1 cellular context compared by ENCODE assay signal in the genomic region with DNA sequence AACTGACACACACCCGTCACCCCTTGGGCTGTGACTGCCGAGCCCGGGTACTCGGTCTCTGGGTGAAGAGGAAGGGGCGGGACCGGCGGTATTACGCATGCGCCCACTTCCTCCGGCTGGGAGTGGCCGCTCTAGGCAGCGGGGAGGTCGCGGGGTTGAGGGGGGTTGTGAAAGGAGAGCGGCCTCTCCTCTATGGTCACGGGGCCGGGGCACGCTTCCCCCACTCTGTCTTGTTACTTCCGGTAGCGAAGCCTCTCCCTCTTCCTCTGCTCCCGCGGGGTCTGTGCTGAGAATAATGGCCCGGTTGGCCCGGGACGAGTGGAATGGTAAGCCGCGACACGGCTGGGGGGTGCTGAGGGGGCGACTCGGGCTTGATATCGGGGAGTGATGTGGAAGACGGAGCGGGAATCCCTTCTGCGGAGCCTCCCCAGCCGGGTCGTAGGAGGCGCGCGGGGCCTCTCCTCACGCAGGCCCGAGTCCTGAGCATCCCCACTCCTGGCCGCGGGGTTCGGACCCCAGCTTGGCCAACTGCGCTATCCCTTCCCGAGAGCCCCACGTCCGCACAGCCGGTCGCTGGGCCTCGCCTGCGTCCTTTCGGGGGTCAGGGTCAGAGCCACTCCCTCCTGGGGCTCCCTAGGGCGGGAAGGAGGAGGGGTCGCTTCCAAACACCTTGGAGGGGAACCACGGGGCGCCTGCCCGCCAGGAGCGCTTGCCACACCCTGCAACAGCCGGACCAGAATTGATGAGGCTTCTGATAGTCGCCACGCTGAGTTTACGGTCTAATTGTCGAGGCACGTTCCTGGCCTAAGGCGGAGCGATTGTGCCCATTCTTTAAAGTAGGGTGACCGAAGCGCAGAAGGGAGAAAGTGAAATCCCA.
TF ChIP-seq lines count a peak whose summit lies in the region.

A gene with protein sequence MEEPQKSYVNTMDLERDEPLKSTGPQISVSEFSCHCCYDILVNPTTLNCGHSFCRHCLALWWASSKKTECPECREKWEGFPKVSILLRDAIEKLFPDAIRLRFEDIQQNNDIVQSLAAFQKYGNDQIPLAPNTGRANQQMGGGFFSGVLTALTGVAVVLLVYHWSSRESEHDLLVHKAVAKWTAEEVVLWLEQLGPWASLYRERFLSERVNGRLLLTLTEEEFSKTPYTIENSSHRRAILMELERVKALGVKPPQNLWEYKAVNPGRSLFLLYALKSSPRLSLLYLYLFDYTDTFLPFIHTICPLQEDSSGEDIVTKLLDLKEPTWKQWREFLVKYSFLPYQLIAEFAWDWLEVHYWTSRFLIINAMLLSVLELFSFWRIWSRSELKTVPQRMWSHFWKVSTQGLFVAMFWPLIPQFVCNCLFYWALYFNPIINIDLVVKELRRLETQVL (plus strand): TSS at position 259 of the 877 bp plus-strand sequence. CDS start 11,396 bp downstream, outside the sequence.

TF ChIP-seq in K562, 482 proteins besides CTCF, POLR2A, EP300 and RAD21 (continued from another document and continues in another):
- TF ChIP-seq, protein P1, sequence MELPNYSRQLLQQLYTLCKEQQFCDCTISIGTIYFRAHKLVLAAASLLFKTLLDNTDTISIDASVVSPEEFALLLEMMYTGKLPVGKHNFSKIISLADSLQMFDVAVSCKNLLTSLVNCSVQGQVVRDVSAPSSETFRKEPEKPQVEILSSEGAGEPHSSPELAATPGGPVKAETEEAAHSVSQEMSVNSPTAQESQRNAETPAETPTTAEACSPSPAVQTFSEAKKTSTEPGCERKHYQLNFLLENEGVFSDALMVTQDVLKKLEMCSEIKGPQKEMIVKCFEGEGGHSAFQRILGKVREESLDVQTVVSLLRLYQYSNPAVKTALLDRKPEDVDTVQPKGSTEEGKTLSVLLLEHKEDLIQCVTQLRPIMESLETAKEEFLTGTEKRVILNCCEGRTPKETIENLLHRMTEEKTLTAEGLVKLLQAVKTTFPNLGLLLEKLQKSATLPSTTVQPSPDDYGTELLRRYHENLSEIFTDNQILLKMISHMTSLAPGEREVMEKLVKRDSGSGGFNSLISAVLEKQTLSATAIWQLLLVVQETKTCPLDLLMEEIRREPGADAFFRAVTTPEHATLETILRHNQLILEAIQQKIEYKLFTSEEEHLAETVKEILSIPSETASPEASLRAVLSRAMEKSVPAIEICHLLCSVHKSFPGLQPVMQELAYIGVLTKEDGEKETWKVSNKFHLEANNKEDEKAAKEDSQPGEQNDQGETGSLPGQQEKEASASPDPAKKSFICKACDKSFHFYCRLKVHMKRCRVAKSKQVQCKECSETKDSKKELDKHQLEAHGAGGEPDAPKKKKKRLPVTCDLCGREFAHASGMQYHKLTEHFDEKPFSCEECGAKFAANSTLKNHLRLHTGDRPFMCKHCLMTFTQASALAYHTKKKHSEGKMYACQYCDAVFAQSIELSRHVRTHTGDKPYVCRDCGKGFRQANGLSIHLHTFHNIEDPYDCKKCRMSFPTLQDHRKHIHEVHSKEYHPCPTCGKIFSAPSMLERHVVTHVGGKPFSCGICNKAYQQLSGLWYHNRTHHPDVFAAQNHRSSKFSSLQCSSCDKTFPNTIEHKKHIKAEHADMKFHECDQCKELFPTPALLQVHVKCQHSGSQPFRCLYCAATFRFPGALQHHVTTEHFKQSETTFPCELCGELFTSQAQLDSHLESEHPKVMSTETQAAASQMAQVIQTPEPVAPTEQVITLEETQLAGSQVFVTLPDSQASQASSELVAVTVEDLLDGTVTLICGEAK (IDR thresholded peaks at IDR 0.05): peak; percentile 89
- TF ChIP-seq, protein P1 (CRISPR knock-in tag; IDR thresholded peaks at IDR 0.05): no peak
- TF ChIP-seq NFIC (IDR thresholded peaks at IDR 0.05) (peak; percentile 51; the same call in 1 of the 2 replicates), C11orf30 (IDR thresholded peaks at IDR 0.05; ENCODE audit: low read depth) (peak; percentile 57), HDAC1 (IDR thresholded peaks at IDR 0.05) (peak in 1 of 2 experiments; percentile 82; a peak in 2 of 4 replicates), BHLHE40 (IDR thresholded peaks at IDR 0.05; ENCODE audit: low read length) (peak; percentile 75), JUN (IDR thresholded peaks at IDR 0.05; ENCODE audit: borderline replicate concordance, low read depth, low read length) (0 out of 2 replicates have a peak, but pooled peaks have one; percentile 9), JUN (CRISPR knock-in tag; IDR thresholded peaks at IDR 0.05; ENCODE audit: borderline replicate concordance) (no peak), HMGN3 (IDR thresholded peaks at IDR 0.05; ENCODE audit: borderline replicate concordance, extremely low read depth, insufficient read length, low read depth, low read length) (peak; percentile 44), ATF1 (CRISPR knock-in tag; IDR thresholded peaks at IDR 0.05) (no peak), ATF1 (tag; IDR thresholded peaks at IDR 0.05) (0 out of 2 replicates have a peak, but pooled peaks have one; percentile 50), POLR2G (IDR thresholded peaks at IDR 0.05; ENCODE audit: low read depth, low read length) (peak; percentile 97), SPI1 (IDR thresholded peaks at IDR 0.05; ENCODE audit: borderline replicate concordance, low read depth, low read length) (peak; percentile 68; the same call in 1 of the 2 replicates), SIN3A (IDR thresholded peaks at IDR 0.05; ENCODE audit: borderline replicate concordance in 2 of 2, control insufficient read depth in 1 of 2, low read depth in 2 of 2, low read length in 2 of 2) (peak; percentile 11 to 54; a peak in 2 of 4 replicates), LCOR (CRISPR knock-in tag; IDR thresholded peaks at IDR 0.05) (peak; percentile 10; the same call in 1 of the 2 replicates), TRIM24 (IDR thresholded peaks at IDR 0.05) (peak in 1 of 2 experiments; percentile 39; a peak in 2 of 4 replicates), MTA3 (IDR thresholded peaks at IDR 0.05; ENCODE audit: borderline replicate concordance) (peak; percentile 81), MAZ (CRISPR knock-in tag; conservative IDR thresholded peaks at IDR 0.05 in 1 of 2, IDR thresholded peaks at IDR 0.05 in 1 of 2) (peak in 1 of 2 experiments; percentile 66; a peak in 3 of 4 replicates), NR2C1 (IDR thresholded peaks at IDR 0.05) (peak; percentile 51), NR2C1 (tag; IDR thresholded peaks at IDR 0.05) (no peak), TARDBP (IDR thresholded peaks at IDR 0.05) (no peak; the same call in 1 of the 2 replicates), HCFC1 (IDR thresholded peaks at IDR 0.05; ENCODE audit: low read depth, low read length) (peak; percentile 60), ZNF197 (CRISPR knock-in tag; IDR thresholded peaks at IDR 0.05; ENCODE audit: low read depth) (no peak)
- TF ChIP-seq, protein P2, sequence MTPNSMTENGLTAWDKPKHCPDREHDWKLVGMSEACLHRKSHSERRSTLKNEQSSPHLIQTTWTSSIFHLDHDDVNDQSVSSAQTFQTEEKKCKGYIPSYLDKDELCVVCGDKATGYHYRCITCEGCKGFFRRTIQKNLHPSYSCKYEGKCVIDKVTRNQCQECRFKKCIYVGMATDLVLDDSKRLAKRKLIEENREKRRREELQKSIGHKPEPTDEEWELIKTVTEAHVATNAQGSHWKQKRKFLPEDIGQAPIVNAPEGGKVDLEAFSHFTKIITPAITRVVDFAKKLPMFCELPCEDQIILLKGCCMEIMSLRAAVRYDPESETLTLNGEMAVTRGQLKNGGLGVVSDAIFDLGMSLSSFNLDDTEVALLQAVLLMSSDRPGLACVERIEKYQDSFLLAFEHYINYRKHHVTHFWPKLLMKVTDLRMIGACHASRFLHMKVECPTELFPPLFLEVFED (CRISPR knock-in tag; conservative IDR thresholded peaks at IDR 0.05): 0 out of 2 replicates have a peak, but pooled peaks have one; percentile 2
- TF ChIP-seq, protein P3, sequence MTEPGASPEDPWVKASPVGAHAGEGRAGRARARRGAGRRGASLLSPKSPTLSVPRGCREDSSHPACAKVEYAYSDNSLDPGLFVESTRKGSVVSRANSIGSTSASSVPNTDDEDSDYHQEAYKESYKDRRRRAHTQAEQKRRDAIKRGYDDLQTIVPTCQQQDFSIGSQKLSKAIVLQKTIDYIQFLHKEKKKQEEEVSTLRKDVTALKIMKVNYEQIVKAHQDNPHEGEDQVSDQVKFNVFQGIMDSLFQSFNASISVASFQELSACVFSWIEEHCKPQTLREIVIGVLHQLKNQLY (CRISPR knock-in tag; conservative IDR thresholded peaks at IDR 0.05): no peak
- TF ChIP-seq, protein P4, sequence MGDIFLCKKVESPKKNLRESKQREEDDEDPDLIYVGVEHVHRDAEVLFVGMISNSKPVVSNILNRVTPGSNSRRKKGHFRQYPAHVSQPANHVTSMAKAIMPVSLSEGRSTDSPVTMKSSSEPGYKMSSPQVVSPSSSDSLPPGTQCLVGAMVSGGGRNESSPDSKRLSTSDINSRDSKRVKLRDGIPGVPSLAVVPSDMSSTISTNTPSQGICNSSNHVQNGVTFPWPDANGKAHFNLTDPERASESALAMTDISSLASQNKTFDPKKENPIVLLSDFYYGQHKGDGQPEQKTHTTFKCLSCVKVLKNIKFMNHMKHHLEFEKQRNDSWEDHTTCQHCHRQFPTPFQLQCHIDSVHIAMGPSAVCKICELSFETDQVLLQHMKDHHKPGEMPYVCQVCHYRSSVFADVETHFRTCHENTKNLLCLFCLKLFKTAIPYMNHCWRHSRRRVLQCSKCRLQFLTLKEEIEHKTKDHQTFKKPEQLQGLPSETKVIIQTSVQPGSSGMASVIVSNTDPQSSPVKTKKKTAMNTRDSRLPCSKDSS (IDR thresholded peaks at IDR 0.05; ENCODE audit: low read depth, partially characterized antibody): peak; percentile 5
- TF ChIP-seq, protein P5, sequence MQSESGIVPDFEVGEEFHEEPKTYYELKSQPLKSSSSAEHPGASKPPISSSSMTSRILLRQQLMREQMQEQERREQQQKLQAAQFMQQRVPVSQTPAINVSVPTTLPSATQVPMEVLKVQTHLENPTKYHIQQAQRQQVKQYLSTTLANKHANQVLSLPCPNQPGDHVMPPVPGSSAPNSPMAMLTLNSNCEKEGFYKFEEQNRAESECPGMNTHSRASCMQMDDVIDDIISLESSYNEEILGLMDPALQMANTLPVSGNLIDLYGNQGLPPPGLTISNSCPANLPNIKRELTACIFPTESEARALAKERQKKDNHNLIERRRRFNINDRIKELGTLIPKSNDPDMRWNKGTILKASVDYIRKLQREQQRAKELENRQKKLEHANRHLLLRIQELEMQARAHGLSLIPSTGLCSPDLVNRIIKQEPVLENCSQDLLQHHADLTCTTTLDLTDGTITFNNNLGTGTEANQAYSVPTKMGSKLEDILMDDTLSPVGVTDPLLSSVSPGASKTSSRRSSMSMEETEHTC (IDR thresholded peaks at IDR 0.05): peak; percentile 51; the same call in 1 of the 2 replicates
- TF ChIP-seq, protein P6, sequence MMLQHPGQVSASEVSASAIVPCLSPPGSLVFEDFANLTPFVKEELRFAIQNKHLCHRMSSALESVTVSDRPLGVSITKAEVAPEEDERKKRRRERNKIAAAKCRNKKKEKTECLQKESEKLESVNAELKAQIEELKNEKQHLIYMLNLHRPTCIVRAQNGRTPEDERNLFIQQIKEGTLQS (IDR thresholded peaks at IDR 0.05): peak; percentile 34; the same call in 1 of the 2 replicates
- TF ChIP-seq, protein P6 (CRISPR knock-in tag; conservative IDR thresholded peaks at IDR 0.05): no peak
- TF ChIP-seq, protein P7, sequence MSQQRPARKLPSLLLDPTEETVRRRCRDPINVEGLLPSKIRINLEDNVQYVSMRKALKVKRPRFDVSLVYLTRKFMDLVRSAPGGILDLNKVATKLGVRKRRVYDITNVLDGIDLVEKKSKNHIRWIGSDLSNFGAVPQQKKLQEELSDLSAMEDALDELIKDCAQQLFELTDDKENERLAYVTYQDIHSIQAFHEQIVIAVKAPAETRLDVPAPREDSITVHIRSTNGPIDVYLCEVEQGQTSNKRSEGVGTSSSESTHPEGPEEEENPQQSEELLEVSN (IDR thresholded peaks at IDR 0.05; ENCODE audit: borderline replicate concordance in 1 of 2, extremely low read depth in 1 of 2, insufficient read depth in 1 of 2, insufficient read length in 1 of 2, low read depth in 1 of 2, low read length in 1 of 2, poor library complexity in 1 of 2, severe bottlenecking in 1 of 2): peak in 1 of 2 experiments; percentile 48
- TF ChIP-seq, protein P8, sequence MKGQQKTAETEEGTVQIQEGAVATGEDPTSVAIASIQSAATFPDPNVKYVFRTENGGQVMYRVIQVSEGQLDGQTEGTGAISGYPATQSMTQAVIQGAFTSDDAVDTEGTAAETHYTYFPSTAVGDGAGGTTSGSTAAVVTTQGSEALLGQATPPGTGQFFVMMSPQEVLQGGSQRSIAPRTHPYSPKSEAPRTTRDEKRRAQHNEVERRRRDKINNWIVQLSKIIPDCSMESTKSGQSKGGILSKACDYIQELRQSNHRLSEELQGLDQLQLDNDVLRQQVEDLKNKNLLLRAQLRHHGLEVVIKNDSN (CRISPR knock-in tag; IDR thresholded peaks at IDR 0.05): peak; percentile 80
- TF ChIP-seq, protein P9, sequence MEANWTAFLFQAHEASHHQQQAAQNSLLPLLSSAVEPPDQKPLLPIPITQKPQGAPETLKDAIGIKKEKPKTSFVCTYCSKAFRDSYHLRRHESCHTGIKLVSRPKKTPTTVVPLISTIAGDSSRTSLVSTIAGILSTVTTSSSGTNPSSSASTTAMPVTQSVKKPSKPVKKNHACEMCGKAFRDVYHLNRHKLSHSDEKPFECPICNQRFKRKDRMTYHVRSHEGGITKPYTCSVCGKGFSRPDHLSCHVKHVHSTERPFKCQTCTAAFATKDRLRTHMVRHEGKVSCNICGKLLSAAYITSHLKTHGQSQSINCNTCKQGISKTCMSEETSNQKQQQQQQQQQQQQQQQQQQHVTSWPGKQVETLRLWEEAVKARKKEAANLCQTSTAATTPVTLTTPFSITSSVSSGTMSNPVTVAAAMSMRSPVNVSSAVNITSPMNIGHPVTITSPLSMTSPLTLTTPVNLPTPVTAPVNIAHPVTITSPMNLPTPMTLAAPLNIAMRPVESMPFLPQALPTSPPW (CRISPR knock-in tag; IDR thresholded peaks at IDR 0.05): peak; percentile 82
